Comparison of ENCODE assay signal across 23 cellular contexts in the genomic region with DNA sequence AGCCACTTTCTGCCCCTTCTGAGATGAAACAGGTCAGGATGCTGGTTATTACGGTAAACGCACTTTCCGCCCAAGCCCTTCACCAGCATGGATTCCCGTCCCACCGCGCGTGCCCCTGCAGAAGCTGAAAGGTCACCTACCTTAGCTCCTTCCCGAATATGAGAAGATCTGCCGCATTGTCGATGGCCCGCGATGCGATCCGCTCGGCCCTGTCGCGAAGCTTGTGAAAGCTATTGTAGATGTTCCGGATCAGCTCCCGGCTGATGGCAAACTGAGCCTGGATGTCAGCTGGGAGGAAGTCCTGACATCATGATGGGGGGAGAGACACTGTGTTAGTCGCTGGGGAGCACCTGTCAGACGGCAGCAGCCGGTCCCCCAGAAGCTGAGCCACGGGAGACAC.
"Had no signal": no experiment of that assay in that cellular context is flagged by ENCODE, and none has a peak within 500 bp of the region (broad histone marks: within the 10 kb centered on the region; RNA-seq: fewer than 3 reads in every experiment).

No MANE protein-coding gene starts in this region.

- DNase-seq: activated CD4-positive, alpha-beta T cell treated with anti-CD3 and anti-CD28 coated beads for 1 hour; activated CD4-positive, alpha-beta T cell treated with anti-CD3 and anti-CD28 coated beads, Interleukin-2, amount 10 ng/mL, durations not matched to agents 24 days and 14 days; activated CD4-positive, alpha-beta T cell treated with anti-CD3 and anti-CD28 coated beads, Interleukin-2, amount 50 U/mL, for 48 hours; activated CD8-positive, alpha-beta memory T cell treated with anti-CD3 and anti-CD28 coated beads, Interleukin-2, amount 10 ng/mL, durations not matched to agents 7 days and 5 days; activated effector memory CD4-positive, alpha-beta T cell treated with anti-CD3 and anti-CD28 coated beads, Interleukin-2, amount 50 U/mL, for 16 hours; activated naive CD4-positive, alpha-beta T cell treated with Interleukin-2 at 50 U/mL for 16 hours; activated naive CD8-positive, alpha-beta T cell treated with anti-CD3 and anti-CD28 coated beads, Interleukin-2, amount 50 U/mL, for 24 hours; activated T-cell treated with anti-CD3 and anti-CD28 coated beads, Interleukin-2, amount 50 U/mL, for 24 hours; amniotic stem cell; body of pancreas; central memory CD4-positive, alpha-beta T cell; MG63; MV-4-11; NCI-H1092 treated with DMSO at 0.1 percent for 48 hours; NCI-H1417 treated with DMSO at 0.1 percent for 48 hours; NCI-H187; NCI-H2081; NCI-H446; NCI-H524; PC-9; SW 1271 had no signal

- H2AFZ ChIP-seq: PC-9 had no signal

- H3K27me3 Mint-ChIP-seq: activated CD4-positive, alpha-beta T cell treated with anti-CD3 and anti-CD28 coated beads, Interleukin-2, amount 10 ng/mL, durations not matched to agents 24 days and 14 days; activated naive CD8-positive, alpha-beta T cell treated with anti-CD3 and anti-CD28 coated beads, Interleukin-2, amount 50 U/mL, for 24 hours; activated T-cell treated with anti-CD3 and anti-CD28 coated beads, Interleukin-2, amount 50 U/mL, for 24 hours had no signal

- H3K9me3 ChIP-seq: ascending aorta, body of pancreas, MG63 had no signal

- H3K27ac ChIP-seq: ascending aorta, body of pancreas, PC-9 had no signal

- H3K9me3 Mint-ChIP-seq: activated CD4-positive, alpha-beta T cell treated with anti-CD3 and anti-CD28 coated beads, Interleukin-2, amount 10 ng/mL, durations not matched to agents 24 days and 14 days; activated naive CD4-positive, alpha-beta T cell treated with anti-CD3 and anti-CD28 coated beads, Interleukin-2, amount 50 U/mL, for 72 hours; activated naive CD8-positive, alpha-beta T cell treated with anti-CD3 and anti-CD28 coated beads, Interleukin-2, amount 50 U/mL, for 24 hours; activated T-cell treated with anti-CD3 and anti-CD28 coated beads, Interleukin-2, amount 50 U/mL, for 24 hours had no signal

- H3K4me2 ChIP-seq: PC-9 had no signal

- H3K36me3 ChIP-seq: MG63 had no signal

- H3K27me3 ChIP-seq: ascending aorta, body of pancreas, MG63 had no signal

- H3K4me3 Mint-ChIP-seq: activated CD4-positive, alpha-beta T cell treated with anti-CD3 and anti-CD28 coated beads, Interleukin-2, amount 10 ng/mL, durations not matched to agents 24 days and 14 days; activated CD8-positive, alpha-beta memory T cell treated with anti-CD3 and anti-CD28 coated beads, Interleukin-2, amount 10 ng/mL, durations not matched to agents 7 days and 5 days; activated naive CD8-positive, alpha-beta T cell treated with anti-CD3 and anti-CD28 coated beads, Interleukin-2, amount 50 U/mL, for 24 hours; activated T-cell treated with anti-CD3 and anti-CD28 coated beads, Interleukin-2, amount 50 U/mL, for 24 hours had no signal

- H3K4me3 ChIP-seq: ascending aorta, body of pancreas, MG63, PC-9 had no signal

- H3K4me1 ChIP-seq: ascending aorta, body of pancreas had no signal

- H3K27ac Mint-ChIP-seq: activated CD4-positive, alpha-beta T cell treated with anti-CD3 and anti-CD28 coated beads, Interleukin-2, amount 10 ng/mL, durations not matched to agents 24 days and 14 days; activated CD8-positive, alpha-beta memory T cell treated with anti-CD3 and anti-CD28 coated beads, Interleukin-2, amount 10 ng/mL, durations not matched to agents 7 days and 5 days; activated naive CD4-positive, alpha-beta T cell treated with anti-CD3 and anti-CD28 coated beads, Interleukin-2, amount 50 U/mL, for 72 hours; activated naive CD8-positive, alpha-beta T cell treated with anti-CD3 and anti-CD28 coated beads, Interleukin-2, amount 50 U/mL, for 24 hours; activated T-cell treated with anti-CD3 and anti-CD28 coated beads, Interleukin-2, amount 50 U/mL, for 24 hours had no signal
